ENCODE assay signal across 8 cellular contexts in the genomic region with DNA sequence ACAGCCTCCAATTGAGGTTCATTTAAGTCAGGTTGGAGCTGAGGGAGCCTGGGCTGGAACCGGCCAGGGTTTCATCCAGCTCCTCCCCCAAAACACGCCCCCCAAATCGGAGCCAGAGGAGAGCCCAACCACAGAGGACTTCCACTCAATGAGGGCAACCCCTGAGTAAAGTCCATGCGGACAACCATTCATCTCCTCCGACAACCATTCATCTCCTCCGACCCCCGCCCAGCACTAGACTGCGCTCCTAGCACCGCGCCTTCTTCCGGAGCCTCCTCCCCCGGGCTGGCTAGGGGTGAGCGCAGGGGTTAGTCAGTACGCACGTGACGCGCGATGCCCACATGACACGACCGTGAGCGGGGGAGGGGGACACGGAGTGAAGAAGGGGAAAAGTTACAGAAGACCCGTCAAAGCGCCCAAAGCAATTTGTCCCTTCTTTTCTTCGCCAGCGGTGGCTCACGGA. TPM values are rescaled to one million over a fixed set of nuclear protein-coding genes. Genes with fewer than 3 reads are reported as not detected.
A peak's percentile ranks its signal among the peaks of the same experiment; 100 is the strongest.
DNase-seq lines count a peak whose midpoint lies in the region; ATAC-seq and TF ChIP-seq lines count a peak whose summit lies in the region.

No MANE protein-coding gene starts in this region.

- no peaks in the 10 kb centered on the region for H3K36me3 ChIP-seq in trophoblast cell (ENCODE audit: control insufficient read depth in 1 of 2, insufficient read depth in 2 of 2, low read length in 2 of 2)

- peaks cover 5% of the 10 kb centered on the region for H3K9me3 ChIP-seq in trophoblast cell (ENCODE audit: insufficient read depth, low read depth, low read length)

- H3K27me3 ChIP-seq in trophoblast cell (ENCODE audit: insufficient read depth, low read length), result peaks cover 23% of the 10 kb centered on the region

- peak overlapping the region; percentile 59 for H3K4me3 ChIP-seq in astrocyte of the cerebellum (ENCODE audit: low read depth, low read length)
- peak overlapping the region; percentile 62 for H3K4me3 ChIP-seq in trophoblast cell (ENCODE audit: low read depth, low read length)

- H2AK5ac ChIP-seq in trophoblast cell (ENCODE audit: low read length), result no peak overlapping the region

- no peak for ATAC-seq in HG03135 (IDR thresholded peaks at IDR 0.05; ENCODE audit: unreplicated experiment)
- ATAC-seq in HG03521 (IDR thresholded peaks at IDR 0.05; ENCODE audit: unreplicated experiment), result no peak
- ATAC-seq in HG03442 (IDR thresholded peaks at IDR 0.05; ENCODE audit: unreplicated experiment), result no peak

- H3K79me1 ChIP-seq in trophoblast cell (ENCODE audit: low read length), result peaks cover 6% of the 10 kb centered on the region

- peaks cover 2% of the 10 kb centered on the region for H3K79me2 ChIP-seq in trophoblast cell (ENCODE audit: control insufficient read depth, insufficient read depth, low read length, poor library complexity)

- no peak overlapping the region for H3K18ac ChIP-seq in trophoblast cell (ENCODE audit: low read length)

- H2AFZ ChIP-seq in trophoblast cell (ENCODE audit: insufficient read depth, low read length, poor library complexity), result no peak overlapping the region

- no peak overlapping the region for H2BK5ac ChIP-seq in trophoblast cell (ENCODE audit: low read depth, low read length, poor library complexity)

- no peak overlapping the region for H2BK120ac ChIP-seq in trophoblast cell (ENCODE audit: insufficient read depth, low read length, poor library complexity)

- H3K14ac ChIP-seq in trophoblast cell (ENCODE audit: low read length), result no peak overlapping the region

- H3K4me2 ChIP-seq in trophoblast cell (ENCODE audit: low read length), result peak overlapping the region; percentile 80

- H3K9ac ChIP-seq in trophoblast cell (ENCODE audit: low read length), result no peak overlapping the region

- no peak for TF ChIP-seq CTCF in astrocyte of the cerebellum (IDR thresholded peaks at IDR 0.05; ENCODE audit: low read depth, low read length, missing control alignments)

- no peak overlapping the region for H3K4ac ChIP-seq in trophoblast cell (ENCODE audit: low read depth, low read length)

- no peak overlapping the region for H4K12ac ChIP-seq in trophoblast cell (ENCODE audit: low read depth, low read length)

- WGBS in trophoblast cell (ENCODE audit: extremely low coverage, insufficient coverage, insufficient read length), result no CpG with 5 or more reads among the region's 27 CpGs

- no peak overlapping the region for H2BK12ac ChIP-seq in trophoblast cell (ENCODE audit: low read length)

- H3K27ac ChIP-seq in trophoblast cell (ENCODE audit: low read depth, low read length), result no peak overlapping the region

- in situ Hi-C loops in astrocyte of the cerebellum (cut with HindIII; ENCODE audit: low sequenced_read_pairs), result no loop called here

- no peak overlapping the region for H4K91ac ChIP-seq in trophoblast cell (ENCODE audit: low read depth, low read length)

- peaks cover 13 to 22% of the 10 kb centered on the region in 2 experiments for H3K4me1 ChIP-seq in trophoblast cell (ENCODE audit: control insufficient read depth in 1 of 2, insufficient read depth in 2 of 2, low read length in 2 of 2)

- no peak overlapping the region for H4K8ac ChIP-seq in trophoblast cell (ENCODE audit: low read depth, low read length)

- DNase-seq in DMS79 (lab: John Stamatoyannopoulos, UW) (peak; percentile 14), NCI-H2171 treated with DMSO at 0.1 percent for 48 hours (lab: John Stamatoyannopoulos, UW) (peak; percentile 76), astrocyte of the cerebellum (ENCODE audit: low read depth) (no peak), hepatic stellate cell (ENCODE audit: low spot score) (peak; percentile 93), trophoblast cell (peak in 1 of 2 donors; percentile 52)

- H3K23ac ChIP-seq in trophoblast cell (ENCODE audit: low read length), result no peak overlapping the region

RNA-seq across cellular contexts. Expression of a gene that starts 1.4 kb away (rescaled TPM):
- 0.72 and 0.79 TPM in 2 replicates for polyA plus RNA-seq in trophoblast cell (2013)
